ENCODE assay signal across 8 cellular contexts in genomic region chr13:97855570-97855970, GRCh38.
DNase-seq lines count a peak whose midpoint lies in the region; ATAC-seq, FAIRE-seq and TF ChIP-seq lines count a peak whose summit lies in the region.

No MANE protein-coding gene starts in this region.

- H3K36me3 ChIP-seq in K562 (ENCODE audit: control insufficient read depth, insufficient read depth, low read length) (no peaks in the 10 kb centered on the region), iPS DF 6.9 (ENCODE audit: control insufficient read depth, insufficient read depth, low read length) (no peaks in the 10 kb centered on the region)

- in situ Hi-C loops in K562 (cut with MboI): loop anchor here (10.0 kb wide), 1 partner anchor 819 kb away; no protein-coding TSS in a partner anchor

- intact Hi-C loops in K562 (cut with micrococcal nuclease): loop anchor here (1.0 kb wide), 1 partner anchor 56 kb away; no protein-coding TSS in a partner anchor

- no peak for TF ChIP-seq EP300 in K562 (IDR thresholded peaks at IDR 0.05; ENCODE audit: low read length)

- DNase-seq in A172 (ENCODE audit: low spot score) (peak; percentile 74), ELF-1 (ENCODE audit: low read depth, low spot score) (peak; percentile 63), NCI-H748 (lab: John Stamatoyannopoulos, UW; ENCODE audit: unreplicated experiment) (peak; percentile 78), K562 (ENCODE audit: extremely low read depth in 1 of 4, low spot score in 3 of 4) (peak; percentile 39 to 63 (median 56)), iPS DF 6.9 (ENCODE audit: low read depth, low spot score) (peak; percentile 41)
- DNase-seq in stimulated activated naive CD8-positive, alpha-beta T cell treated with anti-CD3 and anti-CD28 coated beads, Interleukin-15, Interleukin-2, amounts not matched to agents 100 U/mL and 50 U/mL, for 24 hours: peak; percentile 6

- H3K9ac ChIP-seq in K562 (ENCODE audit: insufficient read depth in 1 of 2, low read depth in 2 of 2, low read length in 2 of 2): no peak overlapping the region

- H3K9me1 ChIP-seq in K562 (ENCODE audit: control insufficient read depth, insufficient read depth, low read length): no peaks in the 10 kb centered on the region

- POLR2A ChIA-PET in K562 (lab: Yijun Ruan, JAX): interaction anchor here (0.7 to 1.2 kb wide), 3 partner anchors 46 to 286 kb away, joined by 3 to 4 read pairs (median 3); no protein-coding TSS in a partner anchor

- H3K4me1 ChIP-seq in K562 (replicated peaks in 1 of 2; ENCODE audit: control insufficient read depth in 2 of 2, insufficient read depth in 2 of 2, low read length in 2 of 2) (no peaks in the 10 kb centered on the region), iPS DF 6.9 (ENCODE audit: control insufficient read depth, insufficient read depth, low read length) (no peaks in the 10 kb centered on the region)

- ATAC-seq in HG03565 (IDR thresholded peaks at IDR 0.05; ENCODE audit: unreplicated experiment) (peak; percentile 40), K562 (peak; percentile 89), GM18519 (IDR thresholded peaks at IDR 0.05; ENCODE audit: low FRiP score, unreplicated experiment) (no peak)
- ATAC-seq in stimulated activated naive CD8-positive, alpha-beta T cell treated with anti-CD3 and anti-CD28 coated beads, Interleukin-15, Interleukin-2, amounts not matched to agents 100 U/mL and 50 U/mL, for 24 hours: no peak

- no TSS peak for BruUV-seq in K562 (replicated peaks; lab: Mats Ljungman, UMichigan)

- H4K20me1 ChIP-seq in K562 (replicated peaks; ENCODE audit: control insufficient read depth, insufficient read depth, low read length): no peaks in the 10 kb centered on the region

- peak; percentile 77 for FAIRE-seq in K562 (lab: Jason Lieb, UNC)

- H2AFZ ChIP-seq in K562 (ENCODE audit: low read depth, low read length): no peak overlapping the region

- peak; percentile 64 to 81 for TF ChIP-seq RAD21 in K562 (CRISPR knock-in tag; conservative IDR thresholded peaks at IDR 0.05 in 1 of 2, IDR thresholded peaks at IDR 0.05 in 1 of 2)

- TF ChIP-seq CTCF in K562 (IDR thresholded peaks at IDR 0.05 in 2 of 3, conservative IDR thresholded peaks at IDR 0.05 in 1 of 3; ENCODE audit: insufficient read depth in 2 of 3, low read depth in 1 of 3, low read length in 3 of 3): peak; percentile 59 to 79 (median 67)

- H3K4me2 ChIP-seq in K562 (ENCODE audit: insufficient read depth, low read length): no peak overlapping the region

- CTCF ChIA-PET in K562 (lab: Yijun Ruan, JAX; ENCODE audit: low intra/inter-chr PET ratio): interaction anchor here (0.6 to 2.3 kb wide), 3 partner anchors 56 to 152 kb away, joined by 3 to 17 read pairs (median 3); no protein-coding TSS in a partner anchor

- H3K27me3 ChIP-seq in K562 (ENCODE audit: control insufficient read depth in 2 of 2, insufficient read depth in 2 of 2, low read length in 2 of 2): peaks cover 0 to 14% of the 10 kb centered on the region in 2 experiments; a peak in 2 of 5 replicates
- no peaks in the 10 kb centered on the region for H3K27me3 ChIP-seq in iPS DF 6.9 (ENCODE audit: control insufficient read depth, insufficient read depth, low read length)

- no peaks in the 10 kb centered on the region for H3K79me2 ChIP-seq in K562 (ENCODE audit: control insufficient read depth, insufficient read depth, low read length)

- 1% methylated on average over 8 of the region's 8 CpGs for WGBS in K562 (ENCODE audit: insufficient coverage, low coverage, missing lambda C conversion rate)
- WGBS in iPS DF 6.9 (ENCODE audit: insufficient coverage, insufficient read length): no CpG with 5 or more reads among the region's 8 CpGs

- H3K4me3 ChIP-seq in K562 (no peak overlapping the region), iPS DF 6.9 (ENCODE audit: low read length) (no peak overlapping the region)

- no peaks in the 10 kb centered on the region for H3K9me3 ChIP-seq in K562 (replicated peaks; ENCODE audit: control insufficient read depth, insufficient read depth, low read depth, low read length)
- no peaks in the 10 kb centered on the region for H3K9me3 ChIP-seq in iPS DF 6.9 (ENCODE audit: control insufficient read depth, insufficient read depth, low read length)

- H3K27ac ChIP-seq in K562 (ENCODE audit: extremely low read depth, low read depth, low read length) (no peak overlapping the region), iPS DF 6.9 (ENCODE audit: low read length) (no peak overlapping the region)

- no peak for TF ChIP-seq POLR2A in K562 (conservative IDR thresholded peaks at IDR 0.05)

TF ChIP-seq in K562, 482 proteins besides CTCF, POLR2A, EP300 and RAD21:
- TF ChIP-seq PBX2 (CRISPR knock-in tag; IDR thresholded peaks at IDR 0.05; ENCODE audit: low read depth) (no peak), PBX2 (tag; conservative IDR thresholded peaks at IDR 0.05; ENCODE audit: low read depth) (peak; percentile 56; the same call in 1 of the 2 replicates), STAG1 (CRISPR knock-in tag; IDR thresholded peaks at IDR 0.05; ENCODE audit: borderline replicate concordance) (peak; percentile 69; the same call in 1 of the 2 replicates), IRF9 (tag; IDR thresholded peaks at IDR 0.05) (no peak), DEAF1 (CRISPR knock-in tag; IDR thresholded peaks at IDR 0.05) (peak; percentile 47), E2F1 (CRISPR knock-in tag; IDR thresholded peaks at IDR 0.05) (no peak), CC2D1A (IDR thresholded peaks at IDR 0.05) (peak; percentile 47; the same call in 1 of the 2 replicates), MEIS2 (IDR thresholded peaks at IDR 0.05; ENCODE audit: partially characterized antibody) (peak; percentile 48), SMC3 (conservative IDR thresholded peaks at IDR 0.05; ENCODE audit: insufficient read depth, low read depth, low read length) (peak; percentile 62), CREM (IDR thresholded peaks at IDR 0.05; ENCODE audit: low read depth) (peak; percentile 23; the same call in 1 of the 2 replicates)
TF ChIP-seq in K562: peak in this region for 7.

Comparison
In these comparisons a context has a peak if more than half of its experiments do, and no peak if none do; other contexts are left out.
1. DNase-seq: peak in every context shown above with its lines; median percentile 78 in NCI-H748; 74 in A172; 63 in ELF-1; 56 in K562; 41 in iPS DF 6.9; 6 in stimulated activated naive CD8-positive, alpha-beta T cell treated with anti-CD3 and anti-CD28 coated beads, Interleukin-15, Interleukin-2, amounts not matched to agents 100 U/mL and 50 U/mL, for 24 hours.
2. ATAC-seq: peak in HG03565 (single experiment) and K562 (single experiment); none in stimulated activated naive CD8-positive, alpha-beta T cell treated with anti-CD3 and anti-CD28 coated beads, Interleukin-15, Interleukin-2, amounts not matched to agents 100 U/mL and 50 U/mL, for 24 hours (single experiment) and GM18519 (single experiment).